Comparison of ENCODE assay signal across 30 cellular contexts in genomic region chr6:15350386-15351083, GRCh38.
DNase-seq lines count a peak whose midpoint lies in the region; ATAC-seq and TF ChIP-seq lines count a peak whose summit lies in the region.
"Had no signal": no experiment of that assay in that cellular context is flagged by ENCODE, and none has a peak within 500 bp of the region (broad histone marks: within the 10 kb centered on the region; RNA-seq: fewer than 3 reads in every experiment).

No MANE protein-coding gene starts in this region.

- in situ Hi-C loops in GM23248 (cut with MboI), result no loop called here

- H3K27ac ChIP-seq in left ventricle myocardium inferior (replicated peaks) (no peak overlapping the region), GM23248 (peak overlapping the region; percentile 60), epithelial cell of prostate (peak overlapping the region; percentile 44), vagina (no peak overlapping the region)
- H3K27ac ChIP-seq: adrenal gland, body of pancreas, C4-2B, heart right ventricle, ovary, RWPE1, SK-N-MC, transverse colon had no signal

- no peaks in the 10 kb centered on the region for H3K36me3 ChIP-seq in left ventricle myocardium inferior
- H3K36me3 ChIP-seq in GM23248 (ENCODE audit: low read depth), result no peaks in the 10 kb centered on the region
- no peaks in the 10 kb centered on the region for H3K36me3 ChIP-seq in vagina
- H3K36me3 ChIP-seq: adrenal gland, heart right ventricle, ovary, transverse colon had no signal

- H3K27me3 ChIP-seq in left ventricle myocardium inferior (ENCODE audit: low read depth), result no peaks in the 10 kb centered on the region
- no peaks in the 10 kb centered on the region for H3K27me3 ChIP-seq in GM23248 (replicated peaks; ENCODE audit: insufficient read depth)
- H3K27me3 ChIP-seq in vagina, result no peaks in the 10 kb centered on the region
- H3K27me3 ChIP-seq: adrenal gland, body of pancreas, heart right ventricle, ovary, transverse colon had no signal

- H3K4me1 Mint-ChIP-seq in type B pancreatic cell (ENCODE audit: unreplicated experiment), result peaks cover 58% of the 10 kb centered on the region

- peaks cover 21% of the 10 kb centered on the region; the same call in 1 of the 2 replicates for H4K20me1 ChIP-seq in GM23248 (ENCODE audit: insufficient read depth)

- no peaks in the 10 kb centered on the region for H3K9me2 ChIP-seq in GM23248 (ENCODE audit: insufficient read depth)

- H3K4me3 ChIP-seq in left ventricle myocardium inferior (no peak overlapping the region), GM23248 (no peak overlapping the region), vagina (no peak overlapping the region)
- H3K4me3 ChIP-seq: adrenal gland, body of pancreas, heart right ventricle, ovary, SK-N-MC, transverse colon had no signal

- H3K9me3 Mint-ChIP-seq in type B pancreatic cell, result no peaks in the 10 kb centered on the region
- H3K9me3 Mint-ChIP-seq: HFFc6, nephron progenitor cell had no signal

- H3K9me3 ChIP-seq in left ventricle myocardium inferior (replicated peaks) (no peaks in the 10 kb centered on the region), GM23248 (ENCODE audit: low read depth) (no peaks in the 10 kb centered on the region), vagina (no peaks in the 10 kb centered on the region)
- H3K9me3 ChIP-seq: adrenal gland, body of pancreas, heart right ventricle, ovary, transverse colon had no signal

- TF ChIP-seq POLR2A in vagina (IDR thresholded peaks at IDR 0.05), result no peak

- H3K27ac Mint-ChIP-seq in type B pancreatic cell, result peak overlapping the region; percentile 62
- H3K27ac Mint-ChIP-seq: nephron progenitor cell had no signal

- peaks cover 98% of the 10 kb centered on the region for H3K79me2 ChIP-seq in GM23248 (ENCODE audit: insufficient read depth)

- peaks cover 71% of the 10 kb centered on the region for H3F3A ChIP-seq in GM23248 (ENCODE audit: insufficient read depth)

- H3K4me3 Mint-ChIP-seq in type B pancreatic cell, result no peak overlapping the region
- H3K4me3 Mint-ChIP-seq: nephron progenitor cell had no signal

- TF ChIP-seq CTCF in left ventricle myocardium inferior (IDR thresholded peaks at IDR 0.05; ENCODE audit: borderline replicate concordance) (no peak), type B pancreatic cell (conservative IDR thresholded peaks at IDR 0.05) (no peak), vagina (IDR thresholded peaks at IDR 0.05) (no peak)

- intact Hi-C loops in Right ventricle myocardium superior (cut with DNase I) (no loop called here), left ventricle myocardium inferior (cut with micrococcal nuclease) (no loop called here), vagina (cut with DNase I) (no loop called here)

- H3K4me1 ChIP-seq in left ventricle myocardium inferior (peaks cover 46% of the 10 kb centered on the region), GM23248 (ENCODE audit: insufficient read depth) (peaks cover 45% of the 10 kb centered on the region), vagina (peaks cover 15% of the 10 kb centered on the region)
- H3K4me1 ChIP-seq: body of pancreas had no signal

- peak overlapping the region; percentile 15 for H3K9ac ChIP-seq in GM23248

- H3K27me3 Mint-ChIP-seq in type B pancreatic cell, result no peaks in the 10 kb centered on the region

- peaks cover 6% of the 10 kb centered on the region for H3K36me3 Mint-ChIP-seq in type B pancreatic cell

- WGBS in GM23248 (ENCODE audit: low coverage in 1 of 2, low lambda C conversion rate in 2 of 2, missing lambda C conversion rate in 2 of 2), 2 experiments, result 41 to 42% methylated on average over 6 of the region's 6 CpGs

- ATAC-seq in Right ventricle myocardium superior (ENCODE audit: poor library complexity), result peak; percentile 38
- ATAC-seq: body of pancreas had no signal

- H2AFZ ChIP-seq in GM23248, result no peak overlapping the region

- peak overlapping the region; percentile 38 for H3K4me2 ChIP-seq in GM23248 (ENCODE audit: unreplicated experiment)

- no peak for DNase-seq in Right ventricle myocardium superior
- DNase-seq in left ventricle myocardium inferior, result no peak
- peak; percentile 77 for DNase-seq in GM23248
- DNase-seq in epithelial cell of prostate (ENCODE audit: low read depth, low spot score), result no peak
- DNase-seq in type B pancreatic cell (ENCODE audit: extremely low spot score, unreplicated experiment), result no peak
- DNase-seq in vagina (ENCODE audit: extremely low spot score in 2 of 2), result no peak
- DNase-seq in stimulated activated CD8-positive, alpha-beta memory T cell treated with anti-CD3 and anti-CD28 coated beads, Interleukin-4, amount 100 ng/mL, for 48 hours, result no peak
- DNase-seq: activated CD4-positive, alpha-beta T cell treated with anti-CD3 and anti-CD28 coated beads for 1 hour; activated naive CD4-positive, alpha-beta T cell; activated T-cell treated with anti-CD3 and anti-CD28 coated beads, Interleukin-2, amount 50 U/mL, for 1 hour; adrenal gland; body of pancreas; Calu3; DND-41; foreskin fibroblast; heart right ventricle; HFFc6; kidney glomerular epithelial cell; mammary epithelial cell; MV-4-11; NCI-H187; NCI-H526; nephron progenitor cell; ovary; retina; stimulated activated CD4-positive, alpha-beta T cell treated with anti-CD3 and anti-CD28 coated beads, Interleukin-2, amount 100 ng/mL, for 24 hours; transverse colon had no signal

Comparison
In these comparisons a context has a peak if more than half of its experiments do, and no peak if none do; other contexts are left out.
1. H3K27ac ChIP-seq: peak in GM23248 (single experiment) and epithelial cell of prostate (single experiment); none in left ventricle myocardium inferior (single experiment) and vagina (single experiment).